21 cellular contexts compared by ENCODE assay signal in the genomic region with DNA sequence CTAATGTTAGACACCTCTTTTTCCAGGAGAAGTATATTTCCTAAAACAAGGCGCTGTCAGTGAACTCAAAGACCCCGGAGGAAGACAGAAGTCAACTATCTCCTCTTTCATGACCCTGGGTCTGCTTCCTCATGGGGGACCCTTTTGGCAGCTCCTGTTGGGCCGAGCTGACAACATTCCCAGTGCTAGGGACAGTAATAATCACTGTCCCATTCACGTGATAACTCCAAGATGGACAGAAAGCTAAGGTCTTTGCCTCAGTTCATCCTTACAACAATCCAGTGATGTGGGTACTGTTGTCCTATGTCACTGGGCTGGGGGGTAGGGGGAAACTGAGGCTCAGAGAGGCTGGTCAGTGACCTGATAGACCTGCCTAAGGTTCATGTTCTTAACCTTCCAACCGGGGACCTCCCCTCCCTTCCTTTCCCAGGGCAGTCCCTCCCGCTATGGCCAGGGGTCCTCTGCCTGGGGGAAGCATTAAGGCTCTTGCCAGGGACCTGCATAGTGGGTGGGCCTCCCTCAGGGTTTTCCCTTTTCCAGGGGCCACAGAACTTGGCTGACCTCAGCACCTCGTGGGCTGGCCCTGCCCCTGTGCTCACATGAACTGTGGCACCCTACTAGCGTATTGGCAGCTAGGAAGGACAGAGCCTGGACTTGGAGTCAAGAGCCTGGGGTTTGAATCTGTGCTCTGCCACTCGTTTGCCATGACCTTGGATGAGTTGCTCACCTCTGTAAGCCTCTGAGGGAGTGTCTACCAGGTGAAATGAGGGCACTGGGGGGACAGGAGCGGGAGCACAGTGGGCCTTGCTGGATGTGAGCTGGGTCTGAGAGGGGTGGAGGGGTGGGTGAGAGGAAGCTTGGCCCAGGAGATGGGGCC. TPM values are rescaled to one million over a fixed set of nuclear protein-coding genes. Genes with fewer than 3 reads are reported as not detected.
DNase-seq lines count a peak whose midpoint lies in the region; ATAC-seq and TF ChIP-seq lines count a peak whose summit lies in the region.
"Had no signal": no experiment of that assay in that cellular context is flagged by ENCODE, and none has a peak within 500 bp of the region (broad histone marks: within the 10 kb centered on the region; RNA-seq: fewer than 3 reads in every experiment).

No MANE protein-coding gene starts in this region.

- H3K27me3 ChIP-seq in heart right ventricle = no peaks in the 10 kb centered on the region
- no peaks in the 10 kb centered on the region for H3K27me3 ChIP-seq in endodermal cell (ENCODE audit: control insufficient read depth, insufficient read depth, low read length, poor library complexity, severe bottlenecking)
- no peaks in the 10 kb centered on the region for H3K27me3 ChIP-seq in upper lobe of left lung
- H3K27me3 ChIP-seq: BLaER1, cardiac muscle cell had no signal

- peaks cover 23 to 48% (median 40%) of the 10 kb centered on the region in 9 donors for H3K4me1 ChIP-seq in heart right ventricle
- H3K4me1 ChIP-seq in endodermal cell (ENCODE audit: control insufficient read depth, insufficient read depth, low read length) = no peaks in the 10 kb centered on the region
- H3K4me1 ChIP-seq in upper lobe of left lung = peaks cover 0 to 20% (median 17%) of the 10 kb centered on the region in 4 donors
- H3K4me1 ChIP-seq: psoas muscle had no signal

- no peak for DNase-seq in heart right ventricle
- no peak for DNase-seq in left cardiac atrium
- peak; percentile 26 for DNase-seq in endodermal cell
- DNase-seq in posterior vena cava (ENCODE audit: low spot score) = peak; percentile 46
- peak in 1 of 2 donors; percentile 14 for DNase-seq in upper lobe of left lung
- no peak for DNase-seq in stimulated activated CD4-positive, alpha-beta T cell treated with anti-CD3 and anti-CD28 coated beads, Interleukin-4, amount 100 ng/mL, for 1 hour
- no peak for DNase-seq in NCI-H128 (lab: John Stamatoyannopoulos, UW; ENCODE audit: unreplicated experiment)
- no peak for DNase-seq in D341Med (ENCODE audit: low spot score)
- DNase-seq: activated CD4-positive, alpha-beta T cell treated with anti-CD3 and anti-CD28 coated beads for 48 hours; activated effector memory CD4-positive, alpha-beta T cell treated with anti-CD3 and anti-CD28 coated beads, Interleukin-2, amount 50 U/mL, for 16 hours; foreskin melanocyte; KBM-7; NCI-H82; psoas muscle; SIG-M5; stimulated activated CD4-positive, alpha-beta T cell treated with anti-CD3 and anti-CD28 coated beads, Interleukin-12 subunit alpha, Interleukin-12 subunit beta, amount 100 ng/mL, for 4 hours; T-cell had no signal

- peak overlapping the region in 9 of 10 donors; percentile 52 to 90 (median 76) for H3K27ac ChIP-seq in heart right ventricle
- H3K27ac ChIP-seq in endodermal cell (ENCODE audit: low read depth, low read length) = no peak overlapping the region
- peak overlapping the region; percentile 76 to 87 (median 81) for H3K27ac ChIP-seq in upper lobe of left lung
- H3K27ac ChIP-seq: BLaER1, cardiac muscle cell had no signal

- TF ChIP-seq CTCF in heart right ventricle (IDR thresholded peaks at IDR 0.05) (no peak), endodermal cell (conservative IDR thresholded peaks at IDR 0.05) (no peak), upper lobe of left lung (IDR thresholded peaks at IDR 0.05) (no peak)

- no peak overlapping the region for H3K27ac Mint-ChIP-seq in endodermal cell
- H3K27ac Mint-ChIP-seq: T-cell had no signal

- H3K36me3 ChIP-seq in heart right ventricle (no peaks in the 10 kb centered on the region), endodermal cell (ENCODE audit: control insufficient read depth, insufficient read depth, low read length) (no peaks in the 10 kb centered on the region), upper lobe of left lung (no peaks in the 10 kb centered on the region)
- H3K36me3 ChIP-seq: BLaER1, cardiac muscle cell had no signal

- ATAC-seq in heart right ventricle (no peak), left cardiac atrium (no peak), upper lobe of left lung (ENCODE audit: low FRiP score in 2 of 2) (no peak)
- ATAC-seq: T-cell had no signal

- no peaks in the 10 kb centered on the region for H3K36me3 Mint-ChIP-seq in endodermal cell (ENCODE audit: low read depth)
- H3K36me3 Mint-ChIP-seq: T-cell had no signal

- H3K4me3 Mint-ChIP-seq in endodermal cell = no peak overlapping the region
- H3K4me3 Mint-ChIP-seq: T-cell had no signal

- WGBS in heart right ventricle, 2 donors = 77% methylated on average over 10 of the region's 10 CpGs
- WGBS in endodermal cell (ENCODE audit: insufficient coverage in 1 of 2, insufficient read length in 1 of 2), 2 experiments = 90 to 92% methylated on average over 9 to 10 of the region's 10 CpGs
- 76 to 80% methylated on average over 9 to 10 of the region's 10 CpGs for WGBS in upper lobe of left lung, 2 donors

- H3K4me3 ChIP-seq in heart right ventricle (no peak overlapping the region), endodermal cell (ENCODE audit: low read length) (no peak overlapping the region), upper lobe of left lung (no peak overlapping the region)
- H3K4me3 ChIP-seq: BLaER1, cardiac muscle cell, psoas muscle had no signal

- H3K9me3 ChIP-seq in heart right ventricle (peaks cover 0 to 8% (median 0%) of the 10 kb centered on the region in 11 donors), endodermal cell (ENCODE audit: control insufficient read depth, low read length) (peaks cover 8% of the 10 kb centered on the region), upper lobe of left lung (no peaks in the 10 kb centered on the region)
- H3K9me3 ChIP-seq: psoas muscle had no signal

- TF ChIP-seq EP300 in upper lobe of left lung (IDR thresholded peaks at IDR 0.05) = no peak

- peaks cover 1% of the 10 kb centered on the region for H3K4me1 Mint-ChIP-seq in endodermal cell
- H3K4me1 Mint-ChIP-seq: T-cell had no signal

- H3K9me3 Mint-ChIP-seq in endodermal cell = peaks cover 15% of the 10 kb centered on the region

- intact Hi-C loops in heart right ventricle (cut with DNase I) (loop anchor here in 1 of 10 donors (2.0 to 5.0 kb wide), 2 partner anchors 14 to 50 kb away; no protein-coding TSS in a partner anchor), left cardiac atrium (cut with DNase I) (loop anchor here in 1 of 2 donors (10.0 kb wide), 1 partner anchor 48 kb away; no protein-coding TSS in a partner anchor), posterior vena cava (cut with DNase I) (loop anchor here in 1 of 2 donors (5.0 kb wide), 1 partner anchor 50 kb away; no protein-coding TSS in a partner anchor)

- no peaks in the 10 kb centered on the region for H3K27me3 Mint-ChIP-seq in endodermal cell (ENCODE audit: insufficient read depth)

- no peak for TF ChIP-seq POLR2A in upper lobe of left lung (IDR thresholded peaks at IDR 0.05)

- H3K9ac ChIP-seq in endodermal cell (ENCODE audit: extremely low read depth, low read length, poor library complexity, severe bottlenecking) = no peak overlapping the region
- H3K9ac ChIP-seq: BLaER1 had no signal

RNA-seq across cellular contexts. Expression of a gene that starts 53.6 kb away (rescaled TPM):
- 10 to 100 TPM; 16.7 to 61.3 (median 31.5) TPM for total RNA-seq in heart right ventricle
- 100 to 1,000 TPM in 1 of 2 donors, 10 to 100 TPM in 1; 62.4 to 215 TPM for polyA plus RNA-seq in heart right ventricle
- total RNA-seq in left cardiac atrium = 10 to 100 TPM; 43.8 to 88.2 TPM
- total RNA-seq in endodermal cell = 1 to 10 TPM; 1.3 to 1.6 TPM
- polyA plus RNA-seq in endodermal cell (2013, experiment 1 of 2) = 2.0 TPM
- polyA plus RNA-seq in endodermal cell (2013, experiment 2 of 2) = 2.2 TPM
- total RNA-seq in posterior vena cava = 100 to 1,000 TPM; 108 to 142 TPM
- total RNA-seq in upper lobe of left lung = 100 to 1,000 TPM in 1 of 6 donors, 10 to 100 TPM in 5; 41.3 to 118 (median 60.3) TPM
- polyA plus RNA-seq: keratinocyte, neural cell had no signal

Comparison
In these comparisons a context has a peak if more than half of its experiments do, and no peak if none do; other contexts are left out.
1. DNase-seq: peak in endodermal cell (single experiment) and posterior vena cava (single experiment); none in heart right ventricle (0 of 2), left cardiac atrium (single experiment), stimulated activated CD4-positive, alpha-beta T cell treated with anti-CD3 and anti-CD28 coated beads, Interleukin-4, amount 100 ng/mL, for 1 hour (single experiment), NCI-H128 (single experiment) and D341Med (single experiment).
2. RNA of a gene that starts 53.6 kb away (total RNA-seq): 108 to 142 TPM in posterior vena cava, 43.8 to 88.2 TPM in left cardiac atrium, 41.3 to 118 TPM in upper lobe of left lung and 16.7 to 61.3 TPM in heart right ventricle; 1.3 to 1.6 TPM in endodermal cell; every median in the first group is over 4 times any median in the second.